ENCODE assay signal across 9 cellular contexts in the genomic region with DNA sequence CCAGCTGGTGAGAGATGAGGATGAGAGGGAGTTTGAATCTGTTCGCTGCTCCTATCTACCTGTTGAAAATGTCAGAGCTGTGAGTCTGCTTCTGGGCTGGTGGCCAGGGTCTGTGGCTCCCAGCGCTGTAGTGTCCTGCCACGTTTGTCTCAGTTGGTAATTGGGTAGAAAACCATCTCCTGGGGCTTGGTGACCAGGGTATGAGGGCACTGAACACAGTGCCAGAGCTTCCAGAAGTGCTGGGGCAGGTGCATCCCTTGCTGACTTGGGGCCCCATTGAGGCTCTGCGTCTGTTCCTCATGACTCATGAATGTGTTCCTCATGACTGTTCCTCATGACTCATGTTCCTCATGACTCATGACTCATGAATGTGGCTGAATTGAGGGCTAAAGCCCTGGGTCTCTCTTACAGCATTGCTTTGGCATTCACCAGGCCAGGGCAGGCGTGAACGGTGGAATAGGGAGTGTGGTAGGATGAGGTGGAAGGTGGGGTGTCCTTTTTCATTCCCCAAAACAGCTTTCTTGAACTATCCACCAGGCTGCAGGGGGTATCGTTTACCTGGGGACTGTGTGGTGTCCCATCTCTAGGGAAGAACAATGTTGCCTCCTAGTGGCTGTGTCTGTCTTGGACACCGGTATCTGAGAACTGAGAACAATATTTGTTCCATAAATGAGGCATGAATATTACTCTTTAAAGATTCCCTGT.
A peak's percentile ranks its signal among the peaks of the same experiment; 100 is the strongest.
DNase-seq lines count a peak whose midpoint lies in the region; ATAC-seq, FAIRE-seq and TF ChIP-seq lines count a peak whose summit lies in the region.
"Had no signal": no experiment of that assay in that cellular context is flagged by ENCODE, and none has a peak within 500 bp of the region (broad histone marks: within the 10 kb centered on the region; RNA-seq: fewer than 3 reads in every experiment).

No MANE protein-coding gene starts in this region.

- H3K4me3 ChIP-seq in K562 (no peak overlapping the region), keratinocyte (ENCODE audit: control insufficient read depth in 2 of 3, extremely low read depth in 1 of 3, insufficient read depth in 2 of 3, low read depth in 1 of 3, low read length in 3 of 3) (no peak overlapping the region)
- H3K4me3 ChIP-seq: BLaER1 had no signal

- WGBS in K562 (ENCODE audit: insufficient coverage, low coverage, missing lambda C conversion rate) = 5% methylated on average over 7 of the region's 8 CpGs

- H3K9ac ChIP-seq in K562 (ENCODE audit: insufficient read depth in 1 of 2, low read depth in 2 of 2, low read length in 2 of 2) = peak overlapping the region in 1 of 2 experiments; percentile 57; a peak in 1 of 4 replicates
- H3K9ac ChIP-seq in keratinocyte (ENCODE audit: control insufficient read depth, extremely low read depth, insufficient read depth, low read length) = peak overlapping the region; percentile 38
- H3K9ac ChIP-seq: BLaER1 had no signal

- H3K36me3 ChIP-seq in K562 (ENCODE audit: control insufficient read depth, insufficient read depth, low read length) = no peaks in the 10 kb centered on the region
- H3K36me3 ChIP-seq in keratinocyte (ENCODE audit: control insufficient read depth in 2 of 2, extremely low read depth in 1 of 2, insufficient read depth in 2 of 2, low read length in 2 of 2) = peaks cover 0 to 1% of the 10 kb centered on the region in 2 experiments

- ATAC-seq in GM19463 (IDR thresholded peaks at IDR 0.05; ENCODE audit: unreplicated experiment) = peak; percentile 93
- ATAC-seq in HG03460 (IDR thresholded peaks at IDR 0.05; ENCODE audit: unreplicated experiment) = peak; percentile 82
- ATAC-seq in K562 = peak; percentile 98

- CTCF ChIA-PET in K562 (lab: Yijun Ruan, JAX; ENCODE audit: low intra/inter-chr PET ratio) = interaction anchor here (1.0 kb wide), 1 partner anchor 533 kb away, joined by 3 read pairs; no protein-coding TSS in a partner anchor

- no peaks in the 10 kb centered on the region for H3K9me1 ChIP-seq in K562 (ENCODE audit: control insufficient read depth, insufficient read depth, low read length)
- H3K9me1 ChIP-seq in keratinocyte (ENCODE audit: control insufficient read depth, extremely low read depth, insufficient read depth, low read length) = no peaks in the 10 kb centered on the region

- peak; percentile 88 to 94 for TF ChIP-seq RAD21 in K562 (CRISPR knock-in tag; conservative IDR thresholded peaks at IDR 0.05 in 1 of 2, IDR thresholded peaks at IDR 0.05 in 1 of 2)

- H4K20me1 ChIP-seq in K562 (replicated peaks; ENCODE audit: control insufficient read depth, insufficient read depth, low read length) (no peaks in the 10 kb centered on the region), keratinocyte (ENCODE audit: control insufficient read depth, extremely low read depth, insufficient read depth, low read length) (no peaks in the 10 kb centered on the region)

- dilution Hi-C loops in keratinocyte (cut with MboI; ENCODE audit: extremely low pct_ligation_motif_present, low sequenced_read_pairs) = no loop called here

- in situ Hi-C loops in K562 (cut with MboI) = no loop called here

- FAIRE-seq in RCC 7860 (lab: Jason Lieb, UNC) = peak; percentile 96
- peak; percentile 100 for FAIRE-seq in K562 (lab: Jason Lieb, UNC)
- FAIRE-seq in keratinocyte (lab: Jason Lieb, UNC) = peak; percentile 99

- DNase-seq in DMS79 (lab: John Stamatoyannopoulos, UW) (peak; percentile 29), DMS79 treated with DMSO at 0.1 percent for 48 hours (lab: John Stamatoyannopoulos, UW) (no peak), RCC 7860 (ENCODE audit: low spot score) (peak; percentile 99), K562 (ENCODE audit: extremely low read depth in 1 of 4, low spot score in 3 of 4) (peak; percentile 84 to 90 (median 88)), keratinocyte (ENCODE audit: low read depth, low spot score) (peak; percentile 100)
- peak; percentile 9 to 26 for DNase-seq in stimulated activated CD8-positive, alpha-beta memory T cell treated with anti-CD3 and anti-CD28 coated beads, Interleukin-7, amount 100 ng/mL, for 48 hours (ENCODE audit: extremely low read depth in 1 of 2, low read depth in 1 of 2)

- no peaks in the 10 kb centered on the region for H3K9me3 ChIP-seq in K562 (replicated peaks; ENCODE audit: control insufficient read depth, insufficient read depth, low read depth, low read length)
- H3K9me3 ChIP-seq in keratinocyte (ENCODE audit: control insufficient read depth, low read depth, low read length) = no peaks in the 10 kb centered on the region
- H3K9me3 ChIP-seq: BLaER1 had no signal

- intact Hi-C loops in K562 (cut with micrococcal nuclease) = loop anchor here (1.0 kb wide), 5 partner anchors 18 to 533 kb away; no protein-coding TSS in a partner anchor

- no TSS peak for BruUV-seq in K562 (replicated peaks; lab: Mats Ljungman, UMichigan)

- peaks cover 12 to 18% of the 10 kb centered on the region in 2 experiments for H3K4me1 ChIP-seq in K562 (replicated peaks in 1 of 2; ENCODE audit: control insufficient read depth in 2 of 2, insufficient read depth in 2 of 2, low read length in 2 of 2)
- H3K4me1 ChIP-seq in keratinocyte (ENCODE audit: control insufficient read depth, extremely low read depth, insufficient read depth, low read length) = peaks cover 37% of the 10 kb centered on the region

- H3K27ac ChIP-seq in K562 (ENCODE audit: extremely low read depth, low read depth, low read length) (peak overlapping the region; percentile 82; the same call in 2 of the 3 replicates), keratinocyte (ENCODE audit: control insufficient read depth, insufficient read depth, low read length) (peak overlapping the region; percentile 65)
- H3K27ac ChIP-seq: BLaER1 had no signal

- H3K27me3 ChIP-seq in K562 (ENCODE audit: control insufficient read depth in 2 of 2, insufficient read depth in 2 of 2, low read length in 2 of 2) = no peaks in the 10 kb centered on the region
- H3K27me3 ChIP-seq in keratinocyte (ENCODE audit: control insufficient read depth, extremely low read depth, insufficient read depth, low read length) = no peaks in the 10 kb centered on the region
- H3K27me3 ChIP-seq: BLaER1 had no signal

- H3K4me2 ChIP-seq in K562 (ENCODE audit: insufficient read depth, low read length) = peak overlapping the region; percentile 78
- peak overlapping the region; percentile 36 for H3K4me2 ChIP-seq in keratinocyte (ENCODE audit: control insufficient read depth, extremely low read depth, insufficient read depth, low read depth, low read length)
- H3K4me2 ChIP-seq: BLaER1 had no signal

- H3K79me2 ChIP-seq in K562 (ENCODE audit: control insufficient read depth, insufficient read depth, low read length) = no peaks in the 10 kb centered on the region
- H3K79me2 ChIP-seq in keratinocyte (ENCODE audit: control insufficient read depth, insufficient read depth, low read length) = no peaks in the 10 kb centered on the region

- H2AFZ ChIP-seq in K562 (ENCODE audit: low read depth, low read length) = peak overlapping the region; percentile 92
- H2AFZ ChIP-seq in keratinocyte (ENCODE audit: control insufficient read depth, low read length) = no peak overlapping the region

- peak; percentile 75 to 92 (median 88) for TF ChIP-seq CTCF in K562 (IDR thresholded peaks at IDR 0.05 in 2 of 3, conservative IDR thresholded peaks at IDR 0.05 in 1 of 3; ENCODE audit: insufficient read depth in 2 of 3, low read depth in 1 of 3, low read length in 3 of 3)
- TF ChIP-seq CTCF in keratinocyte (optimal IDR thresholded peaks at IDR 0.05 in 1 of 3, IDR thresholded peaks at IDR 0.05 in 1 of 3, conservative IDR thresholded peaks at IDR 0.05 in 1 of 3; ENCODE audit: extremely low read depth in 1 of 3, insufficient read depth in 2 of 3, low read length in 3 of 3) = peak; percentile 61 to 90 (median 86)

- TF ChIP-seq EP300 in K562 (IDR thresholded peaks at IDR 0.05; ENCODE audit: low read length) = peak; percentile 93

- POLR2A ChIA-PET in K562 (lab: Yijun Ruan, JAX) = interaction anchor here (0.8 to 1.0 kb wide), 2 partner anchors 13 to 18 kb away, joined by 3 read pairs; no protein-coding TSS in a partner anchor

- TF ChIP-seq POLR2A in K562 (conservative IDR thresholded peaks at IDR 0.05) = no peak

TF ChIP-seq in K562, 482 proteins besides CTCF, POLR2A, EP300 and RAD21 (continues in another document):
- peak; percentile 16; the same call in 1 of the 2 replicates for TF ChIP-seq ZNF239 (CRISPR knock-in tag; IDR thresholded peaks at IDR 0.05)
- no peak for TF ChIP-seq PTBP1 (IDR thresholded peaks at IDR 0.05; ENCODE audit: low read depth, low read length)
- TF ChIP-seq SREBF1 (IDR thresholded peaks at IDR 0.05; ENCODE audit: borderline replicate concordance, low read depth, low read length) = no peak
- TF ChIP-seq ZNF785 (CRISPR knock-in tag; IDR thresholded peaks at IDR 0.05) = no peak
- TF ChIP-seq ZNF79 (CRISPR knock-in tag; IDR thresholded peaks at IDR 0.05; ENCODE audit: low read depth) = peak; percentile 43; the same call in 1 of the 2 replicates
- TF ChIP-seq ZNF408 (CRISPR knock-in tag; IDR thresholded peaks at IDR 0.05; ENCODE audit: low read depth) = no peak
- TF ChIP-seq SREBF2 (CRISPR knock-in tag; IDR thresholded peaks at IDR 0.05) = no peak
- no peak for TF ChIP-seq ZNF224 (CRISPR knock-in tag; IDR thresholded peaks at IDR 0.05)
- TF ChIP-seq CHD1 (IDR thresholded peaks at IDR 0.05; ENCODE audit: low read length) = no peak
- TF ChIP-seq, protein P1, sequence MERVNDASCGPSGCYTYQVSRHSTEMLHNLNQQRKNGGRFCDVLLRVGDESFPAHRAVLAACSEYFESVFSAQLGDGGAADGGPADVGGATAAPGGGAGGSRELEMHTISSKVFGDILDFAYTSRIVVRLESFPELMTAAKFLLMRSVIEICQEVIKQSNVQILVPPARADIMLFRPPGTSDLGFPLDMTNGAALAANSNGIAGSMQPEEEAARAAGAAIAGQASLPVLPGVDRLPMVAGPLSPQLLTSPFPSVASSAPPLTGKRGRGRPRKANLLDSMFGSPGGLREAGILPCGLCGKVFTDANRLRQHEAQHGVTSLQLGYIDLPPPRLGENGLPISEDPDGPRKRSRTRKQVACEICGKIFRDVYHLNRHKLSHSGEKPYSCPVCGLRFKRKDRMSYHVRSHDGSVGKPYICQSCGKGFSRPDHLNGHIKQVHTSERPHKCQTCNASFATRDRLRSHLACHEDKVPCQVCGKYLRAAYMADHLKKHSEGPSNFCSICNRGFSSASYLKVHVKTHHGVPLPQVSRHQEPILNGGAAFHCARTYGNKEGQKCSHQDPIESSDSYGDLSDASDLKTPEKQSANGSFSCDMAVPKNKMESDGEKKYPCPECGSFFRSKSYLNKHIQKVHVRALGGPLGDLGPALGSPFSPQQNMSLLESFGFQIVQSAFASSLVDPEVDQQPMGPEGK (CRISPR knock-in tag; IDR thresholded peaks at IDR 0.05; ENCODE audit: borderline replicate concordance) = no peak
- no peak; the same call in 1 of the 2 replicates for TF ChIP-seq THRAP3 (IDR thresholded peaks at IDR 0.05; ENCODE audit: borderline replicate concordance)
- TF ChIP-seq, protein P2, sequence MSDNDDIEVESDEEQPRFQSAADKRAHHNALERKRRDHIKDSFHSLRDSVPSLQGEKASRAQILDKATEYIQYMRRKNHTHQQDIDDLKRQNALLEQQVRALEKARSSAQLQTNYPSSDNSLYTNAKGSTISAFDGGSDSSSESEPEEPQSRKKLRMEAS (CRISPR knock-in tag; IDR thresholded peaks at IDR 0.05) = no peak
- TF ChIP-seq DNMT1 (IDR thresholded peaks at IDR 0.05) = no peak
- peak; percentile 60; the same call in 1 of the 2 replicates for TF ChIP-seq ZNF668 (CRISPR knock-in tag; IDR thresholded peaks at IDR 0.05)
